Comparison of ENCODE assay signal across 1 cellular context in the genomic region with DNA sequence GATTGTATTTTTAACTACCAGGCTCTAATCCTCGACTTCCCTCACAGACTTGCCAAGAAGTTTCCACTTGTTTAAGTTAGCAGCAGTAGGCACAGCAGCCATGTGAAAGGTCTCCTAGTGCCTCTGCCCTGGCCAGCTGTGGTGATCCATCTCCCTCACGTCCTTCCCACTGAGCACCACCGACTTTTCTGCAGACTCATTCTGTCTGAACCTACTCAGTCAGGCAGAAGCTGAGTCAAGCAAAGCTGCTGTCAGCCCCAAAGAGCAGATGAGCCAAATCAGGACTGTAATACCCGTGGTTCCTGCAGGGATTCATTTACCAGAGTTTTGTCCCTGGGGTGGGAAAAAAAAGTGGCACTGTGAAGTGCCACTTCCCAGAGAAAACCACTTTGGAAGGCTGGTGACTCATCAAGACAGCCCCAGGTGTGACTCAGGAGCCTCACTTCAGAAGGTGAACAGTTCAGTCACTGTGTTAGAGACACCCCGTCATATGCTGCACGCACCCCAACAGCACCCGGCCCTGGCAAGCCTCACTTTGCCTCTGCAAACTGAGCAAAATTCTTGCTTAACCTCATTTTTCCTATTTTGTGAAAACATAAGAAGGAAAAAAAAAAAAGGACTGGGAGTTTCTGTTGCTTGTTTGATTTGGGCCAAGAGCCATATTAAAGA.
TF ChIP-seq lines count a peak whose summit lies in the region.

No MANE protein-coding gene starts in this region.

TF ChIP-seq in SK-N-SH, 30 proteins besides CTCF, POLR2A, EP300 and RAD21 (continued from another document):
- TF ChIP-seq, protein P1, sequence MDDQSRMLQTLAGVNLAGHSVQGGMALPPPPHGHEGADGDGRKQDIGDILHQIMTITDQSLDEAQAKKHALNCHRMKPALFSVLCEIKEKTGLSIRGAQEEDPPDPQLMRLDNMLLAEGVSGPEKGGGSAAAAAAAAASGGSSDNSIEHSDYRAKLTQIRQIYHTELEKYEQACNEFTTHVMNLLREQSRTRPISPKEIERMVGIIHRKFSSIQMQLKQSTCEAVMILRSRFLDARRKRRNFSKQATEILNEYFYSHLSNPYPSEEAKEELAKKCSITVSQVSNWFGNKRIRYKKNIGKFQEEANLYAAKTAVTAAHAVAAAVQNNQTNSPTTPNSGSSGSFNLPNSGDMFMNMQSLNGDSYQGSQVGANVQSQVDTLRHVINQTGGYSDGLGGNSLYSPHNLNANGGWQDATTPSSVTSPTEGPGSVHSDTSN (IDR thresholded peaks at IDR 0.05): peak; percentile 74
- TF ChIP-seq TAF1 (IDR thresholded peaks at IDR 0.05; ENCODE audit: borderline replicate concordance, low read depth, low read length): peak; percentile 27; the same call in 1 of the 2 replicates
- TF ChIP-seq RXRA (IDR thresholded peaks at IDR 0.05; ENCODE audit: borderline replicate concordance, low read depth): peak; percentile 45; the same call in 1 of the 2 replicates
